2 cellular contexts compared by ENCODE assay signal in genomic region chr9:128870941-128871265, GRCh38. TPM values are rescaled to one million over a fixed set of nuclear protein-coding genes. Genes with fewer than 3 reads are reported as not detected.
"Had no signal": no experiment of that assay in that cellular context is flagged by ENCODE, and none has a peak within 500 bp of the region (broad histone marks: within the 10 kb centered on the region; RNA-seq: fewer than 3 reads in every experiment).

No MANE protein-coding gene starts in this region.

RNA-seq across cellular contexts. Expression of gene PHYHD1, which starts 49.9 kb away (rescaled TPM):
- total RNA-seq: M059J, NCI-H460 had no signal
